Comparison of ENCODE assay signal across 10 cellular contexts in the genomic region with DNA sequence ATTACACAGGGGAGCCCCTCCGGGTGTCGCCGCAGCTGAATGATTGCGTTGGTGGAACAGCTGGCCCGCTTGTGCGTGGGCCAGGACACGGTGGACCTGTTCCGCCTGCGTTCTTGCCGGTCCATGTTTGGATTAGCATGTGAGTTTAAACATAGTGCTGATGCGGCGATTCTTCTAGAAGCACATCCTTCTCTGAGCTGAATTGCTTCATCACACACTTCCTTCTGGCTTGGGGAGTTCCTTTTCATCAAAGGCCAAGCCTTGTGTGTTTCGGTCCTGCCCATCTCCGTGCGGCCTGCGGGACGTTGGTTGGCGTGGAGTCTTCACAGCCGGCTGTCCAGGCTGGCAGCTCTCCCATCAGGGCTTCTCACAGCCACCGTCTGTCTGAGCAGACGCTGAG. TPM values are rescaled to one million over a fixed set of nuclear protein-coding genes. Genes with fewer than 3 reads are reported as not detected.
DNase-seq lines count a peak whose midpoint lies in the region; ATAC-seq and TF ChIP-seq lines count a peak whose summit lies in the region.
"Had no signal": no experiment of that assay in that cellular context is flagged by ENCODE, and none has a peak within 500 bp of the region (broad histone marks: within the 10 kb centered on the region; RNA-seq: fewer than 3 reads in every experiment).

No MANE protein-coding gene starts in this region.

- no peaks in the 10 kb centered on the region for H3K27me3 ChIP-seq in vagina

- no peaks in the 10 kb centered on the region for H3K9me3 ChIP-seq in vagina

- intact Hi-C loops in vagina (cut with DNase I): no loop called here

- H3K36me3 ChIP-seq in vagina: peaks cover 0 to 13% of the 10 kb centered on the region in 2 donors

- peak overlapping the region in 1 of 2 donors; percentile 10 for H3K4me3 ChIP-seq in vagina

- no peak for TF ChIP-seq CTCF in vagina (IDR thresholded peaks at IDR 0.05)

- DNase-seq in SIG-M5 treated with dmso at 0.1 percent for 504 hours (lab: John Stamatoyannopoulos, UW; ENCODE audit: unreplicated experiment) (peak; percentile 73), SIG-M5 (lab: John Stamatoyannopoulos, UW) (no peak), mucosa of gallbladder (ENCODE audit: low spot score) (peak; percentile 77), vagina (ENCODE audit: extremely low spot score in 2 of 2) (no peak), 8988T (no peak)
- no peak for DNase-seq in stimulated activated CD4-positive, alpha-beta T cell treated with anti-CD3 and anti-CD28 coated beads, Interleukin-1b, Interleukin-23, amount 100 ng/mL, for 48 hours
- DNase-seq in stimulated activated CD4-positive, alpha-beta T cell treated with anti-CD3 and anti-CD28 coated beads, Interleukin-4, amount 100 ng/mL, for 4 hours: no peak
- DNase-seq: small intestine had no signal

- ATAC-seq in esophagus mucosa: peak; percentile 55

- no peak for TF ChIP-seq POLR2A in vagina (IDR thresholded peaks at IDR 0.05)

- H3K4me1 ChIP-seq in vagina: peaks cover 21% of the 10 kb centered on the region

- peak overlapping the region; percentile 42 for H3K27ac ChIP-seq in vagina
- H3K27ac ChIP-seq: KMS-11 had no signal

RNA-seq across cellular contexts. Expression of gene SLC29A4, which starts 45.5 kb away (rescaled TPM):
- total RNA-seq in esophagus mucosa (0.48 TPM), mucosa of gallbladder (6.0 TPM), vagina (2.7 TPM)

RNA-seq across cellular contexts. Expression of gene WIPI2, which starts 47.3 kb away (rescaled TPM):
- total RNA-seq in esophagus mucosa: 30.6 TPM
- total RNA-seq in mucosa of gallbladder: 61.4 TPM
- total RNA-seq in vagina: 45.7 TPM

Comparison
In these comparisons a context has a peak if more than half of its experiments do, and no peak if none do; other contexts are left out.
1. DNase-seq: peak in SIG-M5 treated with dmso at 0.1 percent for 504 hours (single experiment) and mucosa of gallbladder (single experiment); none in SIG-M5 (single experiment), vagina (0 of 2), 8988T (single experiment), stimulated activated CD4-positive, alpha-beta T cell treated with anti-CD3 and anti-CD28 coated beads, Interleukin-1b, Interleukin-23, amount 100 ng/mL, for 48 hours (single experiment) and stimulated activated CD4-positive, alpha-beta T cell treated with anti-CD3 and anti-CD28 coated beads, Interleukin-4, amount 100 ng/mL, for 4 hours (0 of 2).